In genomic region chr4:54657556-54658313, GRCh38 we compare ENCODE assay signal across 8 cellular contexts. TPM values are rescaled to one million over a fixed set of nuclear protein-coding genes. Genes with fewer than 3 reads are reported as not detected.
DNase-seq lines count a peak whose midpoint lies in the region; ATAC-seq and TF ChIP-seq lines count a peak whose summit lies in the region.

Gene KIT, plus strand, starts transcription at chr4:54657957. Its CDS starts 58 bp downstream, at chr4:54658015.

- in situ Hi-C loops in GM13976 (cut with MboI; ENCODE audit: low sequenced_read_pairs, unreplicated experiment): no loop called here

- H3K36me3 ChIP-seq in mucosa of descending colon (ENCODE audit: low read depth) (no peaks in the 10 kb centered on the region), thoracic aorta (no peaks in the 10 kb centered on the region)

- H3K27me3 ChIP-seq in thoracic aorta (replicated peaks; ENCODE audit: insufficient read depth): no peaks in the 10 kb centered on the region

- peak; percentile 41 for DNase-seq in GM13976 (ENCODE audit: low spot score)
- DNase-seq in NCI-H1694 (lab: John Stamatoyannopoulos, UW): peak; percentile 18
- peak; percentile 8 to 16 for DNase-seq in activated CD4-positive, alpha-beta T cell treated with anti-CD3 and anti-CD28 coated beads, Interleukin-2, amount 50 U/mL, for 48 hours
- DNase-seq in epithelial cell of esophagus (ENCODE audit: low read depth): no peak
- DNase-seq in mucosa of descending colon: peak; percentile 31 to 67 (median 63)
- no peak for DNase-seq in thoracic aorta (ENCODE audit: low spot score)
- no peak for DNase-seq in AML-193 (lab: John Stamatoyannopoulos, UW)
- DNase-seq in GM10266 (ENCODE audit: extremely low spot score): no peak

- H3K4me3 ChIP-seq in epithelial cell of esophagus (ENCODE audit: low read length) (peak within 1 kb of the TSS; percentile 39), mucosa of descending colon (peak within 1 kb of the TSS; percentile 15), thoracic aorta (peak within 1 kb of the TSS; percentile 82)

- H3K9me3 ChIP-seq in mucosa of descending colon (no peaks in the 10 kb centered on the region), thoracic aorta (no peaks in the 10 kb centered on the region)

- intact Hi-C loops in mucosa of descending colon (cut with DNase I, micrococcal nuclease): no loop called here

- TF ChIP-seq CTCF in GM13976 (IDR thresholded peaks at IDR 0.05; ENCODE audit: borderline replicate concordance, control extremely low read depth, extremely low read depth, insufficient read depth, missing control alignments): no peak
- TF ChIP-seq CTCF in epithelial cell of esophagus (IDR thresholded peaks at IDR 0.05; ENCODE audit: insufficient read depth, low read depth, low read length, missing control alignments): no peak
- TF ChIP-seq CTCF in mucosa of descending colon (IDR thresholded peaks at IDR 0.05): no peak
- no peak for TF ChIP-seq CTCF in thoracic aorta (IDR thresholded peaks at IDR 0.05)
- no peak for TF ChIP-seq CTCF in GM10266 (IDR thresholded peaks at IDR 0.05; ENCODE audit: control insufficient read depth, insufficient read depth, low read depth, missing control alignments)

- ATAC-seq in mucosa of descending colon: peak; percentile 62
- ATAC-seq in thoracic aorta (ENCODE audit: insufficient number of reproducible peaks, low FRiP score, low read depth): peak; percentile 29

- peak within 1 kb of the TSS; percentile 34 to 62 for H3K27ac ChIP-seq in thoracic aorta

- H3K4me1 ChIP-seq in mucosa of descending colon (ENCODE audit: low read depth) (peaks cover 17% of the 10 kb centered on the region), thoracic aorta (ENCODE audit: control insufficient read depth in 1 of 2, low read depth in 2 of 2) (peaks cover 7 to 16% of the 10 kb centered on the region in 2 donors)

RNA-seq across cellular contexts. Expression of gene KIT, which starts in this region (rescaled TPM):
- total RNA-seq in mucosa of descending colon: 10 to 100 TPM in 2 of 3 donors, 1 to 10 TPM in 1; 3.0 to 32.8 (median 16.8) TPM
- total RNA-seq in thoracic aorta: 10 to 100 TPM; 17.6 to 33.8 TPM

Comparison
In these comparisons a context has a peak if more than half of its experiments do, and no peak if none do; other contexts are left out.
1. DNase-seq: peak in GM13976 (single experiment), NCI-H1694 (single experiment), activated CD4-positive, alpha-beta T cell treated with anti-CD3 and anti-CD28 coated beads, Interleukin-2, amount 50 U/mL, for 48 hours (2 of 2) and mucosa of descending colon (3 of 3); none in epithelial cell of esophagus (single experiment), thoracic aorta (single experiment), AML-193 (0 of 2) and GM10266 (single experiment).
2. H3K4me3 ChIP-seq: peak in every context shown above with its lines; median percentile 82 in thoracic aorta; 39 in epithelial cell of esophagus; 15 in mucosa of descending colon.